Comparison of ENCODE assay signal across 33 cellular contexts in the genomic region with DNA sequence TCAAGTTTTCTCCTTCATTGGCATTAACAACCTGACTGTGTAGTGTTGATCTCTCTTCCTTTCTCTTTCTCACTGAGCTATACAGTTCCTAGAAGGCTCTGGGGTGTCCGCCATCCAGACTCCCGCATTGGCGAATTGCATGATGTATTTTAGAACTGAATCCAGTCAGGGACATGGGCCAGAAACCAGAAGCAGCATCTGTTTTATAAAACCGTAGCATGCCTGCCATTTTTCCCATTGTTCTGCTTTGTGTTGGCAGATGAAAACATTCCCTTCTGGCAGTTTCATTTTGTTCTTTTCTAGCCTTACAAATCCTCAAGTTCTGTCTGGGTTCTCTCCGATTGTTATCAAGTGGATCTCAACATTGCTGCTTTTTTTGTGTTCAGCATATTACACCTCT.
DNase-seq lines count a peak whose midpoint lies in the region; ATAC-seq, FAIRE-seq and TF ChIP-seq lines count a peak whose summit lies in the region.
"Had no signal": no experiment of that assay in that cellular context is flagged by ENCODE, and none has a peak within 500 bp of the region (broad histone marks: within the 10 kb centered on the region; RNA-seq: fewer than 3 reads in every experiment).

No MANE protein-coding gene starts in this region.

- H3K9me3 Mint-ChIP-seq in CD8-positive, alpha-beta T cell: peaks cover 2% of the 10 kb centered on the region
- H3K9me3 Mint-ChIP-seq: activated naive CD8-positive, alpha-beta T cell treated with anti-CD3 and anti-CD28 coated beads, Interleukin-2, amount 10 ng/mL, durations not matched to agents 7 days and 5 days; T-helper 2 cell treated with Interferon-gamma antibody and Interleukin-4, amounts not matched to agents 5 μg/mL and 100 μg/mL, for 36 hours had no signal

- H2AFZ ChIP-seq in H1 (ENCODE audit: low read length) (peak overlapping the region; percentile 36; the same call in 1 of the 2 replicates), OCI-LY7 (ENCODE audit: low read length) (no peak overlapping the region)

- H3K23me2 ChIP-seq in H1 (ENCODE audit: low read depth, low read length): no peaks in the 10 kb centered on the region

- no peaks in the 10 kb centered on the region for H3K36me3 ChIP-seq in H1 (ENCODE audit: control insufficient read depth in 2 of 4, insufficient read depth in 4 of 4, low read length in 3 of 4)
- no peaks in the 10 kb centered on the region for H3K36me3 ChIP-seq in muscle layer of colon (ENCODE audit: insufficient read depth, low read length)
- no peaks in the 10 kb centered on the region for H3K36me3 ChIP-seq in OCI-LY7 (ENCODE audit: insufficient read depth, low read length)
- no peaks in the 10 kb centered on the region for H3K36me3 ChIP-seq in CD8-positive, alpha-beta T cell (ENCODE audit: insufficient read depth, low read length)
- H3K36me3 ChIP-seq: ovary, spleen, upper lobe of right lung had no signal

- no peak for ATAC-seq in CD8-positive, alpha-beta T cell
- ATAC-seq: body of pancreas; K562; left colon; naive thymus-derived CD8-positive, alpha-beta T cell; upper lobe of right lung had no signal

- H3K56ac ChIP-seq in H1 (replicated peaks; ENCODE audit: insufficient read length, low read depth, low read length): no peak overlapping the region

- H3K14ac ChIP-seq in H1 (ENCODE audit: insufficient read length): no peak overlapping the region

- no peak overlapping the region for H3K18ac ChIP-seq in H1 (ENCODE audit: extremely low read depth, low read length)

- no peaks in the 10 kb centered on the region for H3K27me3 Mint-ChIP-seq in CD8-positive, alpha-beta T cell (ENCODE audit: low read depth)
- H3K27me3 Mint-ChIP-seq: activated naive CD8-positive, alpha-beta T cell treated with anti-CD3 and anti-CD28 coated beads, Interleukin-2, amount 10 ng/mL, durations not matched to agents 7 days and 5 days; CD4-positive, CD25-positive, alpha-beta regulatory T cell; naive thymus-derived CD8-positive, alpha-beta T cell had no signal

- POLR2A ChIA-PET in H1 (lab: Charles Lee; ENCODE audit: partially characterized antibody): no interaction called here
- POLR2A ChIA-PET in OCI-LY7 (lab: Charles Lee): no interaction called here
- POLR2A ChIA-PET in CD8-positive, alpha-beta T cell (lab: Charles Lee): no interaction called here

- CTCF ChIA-PET in H1 (lab: Charles Lee; ENCODE audit: partially characterized antibody) (no interaction called here), OCI-LY7 (lab: Charles Lee; ENCODE audit: unreplicated experiment) (no interaction called here)
- CTCF ChIA-PET in CD8-positive, alpha-beta T cell (lab: Charles Lee): no interaction called here

- intact Hi-C loops in OCI-LY7 (cut with micrococcal nuclease; ENCODE audit: unreplicated experiment): no loop called here
- intact Hi-C loops in CD8-positive, alpha-beta T cell (cut with DNase I, micrococcal nuclease): no loop called here

- H3K4me1 ChIP-seq in H1 (replicated peaks in 1 of 4; ENCODE audit: control insufficient read depth in 3 of 4, insufficient read depth in 4 of 4, low read length in 3 of 4) (no peaks in the 10 kb centered on the region), muscle layer of colon (ENCODE audit: insufficient read depth, low read length) (peaks cover 23% of the 10 kb centered on the region), OCI-LY7 (ENCODE audit: insufficient read depth, low read length, poor library complexity, severe bottlenecking) (no peaks in the 10 kb centered on the region)
- H3K4me1 ChIP-seq in CD8-positive, alpha-beta T cell (ENCODE audit: insufficient read depth, low read length): no peaks in the 10 kb centered on the region
- H3K4me1 ChIP-seq: spleen, upper lobe of right lung had no signal

- no peak for FAIRE-seq in H1 (lab: Jason Lieb, UNC)
- FAIRE-seq: D721Med, GM12891, HTR-8/SVneo, K562 had no signal

- H3K4me2 ChIP-seq in H1 (ENCODE audit: insufficient read depth in 1 of 2, low read depth in 2 of 2, low read length in 2 of 2) (no peak overlapping the region), OCI-LY7 (ENCODE audit: low read length) (no peak overlapping the region)

- H3K36me3 Mint-ChIP-seq in CD8-positive, alpha-beta T cell: no peaks in the 10 kb centered on the region
- H3K36me3 Mint-ChIP-seq: activated naive CD8-positive, alpha-beta T cell treated with anti-CD3 and anti-CD28 coated beads, Interleukin-2, amount 10 ng/mL, durations not matched to agents 7 days and 5 days; CD4-positive, CD25-positive, alpha-beta regulatory T cell; naive thymus-derived CD8-positive, alpha-beta T cell had no signal

- H3K27ac Mint-ChIP-seq in CD8-positive, alpha-beta T cell: no peak overlapping the region
- H3K27ac Mint-ChIP-seq: activated naive CD8-positive, alpha-beta T cell treated with anti-CD3 and anti-CD28 coated beads, Interleukin-2, amount 10 ng/mL, durations not matched to agents 7 days and 5 days; CD4-positive, CD25-positive, alpha-beta regulatory T cell; naive thymus-derived CD8-positive, alpha-beta T cell; T-helper 2 cell treated with Interferon-gamma antibody and Interleukin-4, amounts not matched to agents 5 μg/mL and 100 μg/mL, for 36 hours had no signal

- no peak overlapping the region for H3K4ac ChIP-seq in H1 (replicated peaks; ENCODE audit: insufficient read length, low read depth, low read length)

- H2AK5ac ChIP-seq in H1 (ENCODE audit: low read depth, low read length): no peak overlapping the region

- H3K79me2 ChIP-seq in H1 (ENCODE audit: control insufficient read depth in 1 of 2, insufficient read depth in 2 of 2, low read length in 2 of 2): no peaks in the 10 kb centered on the region
- H3K79me2 ChIP-seq in OCI-LY7 (ENCODE audit: insufficient read depth, low read depth, low read length): no peaks in the 10 kb centered on the region

- TF ChIP-seq POLR2A in H1 (IDR thresholded peaks at IDR 0.05; ENCODE audit: control extremely low read depth in 1 of 2, low read depth in 2 of 2, low read length in 2 of 2): no peak

- H3K9me2 ChIP-seq in OCI-LY7 (ENCODE audit: insufficient read depth, low read length): no peaks in the 10 kb centered on the region

- no peak overlapping the region for H4K91ac ChIP-seq in H1 (replicated peaks; ENCODE audit: insufficient read length, low read length)

- H3K4me3 ChIP-seq in H1 (ENCODE audit: extremely low read depth in 1 of 4, insufficient read depth in 2 of 4, low read depth in 3 of 4, low read length in 4 of 4) (no peak overlapping the region), muscle layer of colon (ENCODE audit: low read depth in 1 of 2, low read length in 2 of 2) (peak overlapping the region in 1 of 2 donors; percentile 34), OCI-LY7 (ENCODE audit: low read depth, low read length, poor library complexity, severe bottlenecking) (no peak overlapping the region)
- H3K4me3 ChIP-seq in CD8-positive, alpha-beta T cell (ENCODE audit: low read depth, low read length): no peak overlapping the region
- H3K4me3 ChIP-seq: body of pancreas, K562, ovary, spleen, upper lobe of right lung had no signal

- H3K27me3 ChIP-seq in H1 (replicated peaks in 1 of 4; ENCODE audit: control insufficient read depth in 3 of 4, extremely low read depth in 1 of 4, insufficient read depth in 3 of 4, low read length in 3 of 4): no peaks in the 10 kb centered on the region
- no peaks in the 10 kb centered on the region for H3K27me3 ChIP-seq in muscle layer of colon (ENCODE audit: control insufficient read depth in 1 of 2, insufficient read depth in 2 of 2, low read length in 2 of 2)
- no peaks in the 10 kb centered on the region for H3K27me3 ChIP-seq in CD8-positive, alpha-beta T cell (ENCODE audit: insufficient read depth, low read length)
- H3K27me3 ChIP-seq: body of pancreas, ovary, spleen, upper lobe of right lung had no signal

- H2BK120ac ChIP-seq in H1 (replicated peaks; ENCODE audit: low read depth, low read length): no peak overlapping the region

- H2BK20ac ChIP-seq in H1 (ENCODE audit: low read length): no peak overlapping the region

- H3K23ac ChIP-seq in H1 (ENCODE audit: insufficient read length): no peak overlapping the region

- no peak overlapping the region for H2BK15ac ChIP-seq in H1 (ENCODE audit: low read length)

- H4K20me1 ChIP-seq in H1 (replicated peaks in 1 of 2; ENCODE audit: control insufficient read depth in 1 of 2, insufficient read depth in 2 of 2, low read length in 2 of 2): no peaks in the 10 kb centered on the region
- no peaks in the 10 kb centered on the region for H4K20me1 ChIP-seq in OCI-LY7 (ENCODE audit: insufficient read depth, low read length)

- TF ChIP-seq EP300 in H1 (IDR thresholded peaks at IDR 0.05; ENCODE audit: borderline replicate concordance in 1 of 2, low read depth in 2 of 2, low read length in 2 of 2): no peak

- no peak overlapping the region for H2BK5ac ChIP-seq in H1 (ENCODE audit: low read depth, low read length)

- H3K9me3 ChIP-seq in H1 (ENCODE audit: insufficient read depth in 2 of 2, low read depth in 1 of 2, low read length in 1 of 2) (no peaks in the 10 kb centered on the region), muscle layer of colon (ENCODE audit: low read length) (no peaks in the 10 kb centered on the region), OCI-LY7 (ENCODE audit: low read length) (no peaks in the 10 kb centered on the region)
- H3K9me3 ChIP-seq in CD8-positive, alpha-beta T cell (ENCODE audit: low read length): no peaks in the 10 kb centered on the region
- H3K9me3 ChIP-seq: body of pancreas, ovary, spleen, upper lobe of right lung had no signal

- no peaks in the 10 kb centered on the region for H3K4me1 Mint-ChIP-seq in CD8-positive, alpha-beta T cell (ENCODE audit: low read depth)
- H3K4me1 Mint-ChIP-seq: activated naive CD8-positive, alpha-beta T cell treated with anti-CD3 and anti-CD28 coated beads, Interleukin-2, amount 10 ng/mL, durations not matched to agents 7 days and 5 days; CD4-positive, CD25-positive, alpha-beta regulatory T cell; naive thymus-derived CD8-positive, alpha-beta T cell had no signal

- no peak overlapping the region for H4K8ac ChIP-seq in H1 (ENCODE audit: extremely low read depth, insufficient read depth, low read length)

- 90% methylated on average over 5 of the region's 5 CpGs; no CpG with 5 or more reads in 1 of the 2 experiments for WGBS in H1 (ENCODE audit: extremely low coverage in 1 of 2, insufficient coverage in 1 of 2, insufficient read length in 1 of 2, insufficient replicate concordance in 2 of 2, low coverage in 1 of 2, low lambda C conversion rate in 2 of 2, missing lambda C conversion rate in 1 of 2), 2 experiments

- TF ChIP-seq CTCF in H1 (IDR thresholded peaks at IDR 0.05; ENCODE audit: control extremely low read depth in 1 of 3, insufficient read depth in 1 of 3, low read depth in 1 of 3, low read length in 3 of 3): no peak
- TF ChIP-seq CTCF in OCI-LY7 (conservative IDR thresholded peaks at IDR 0.05; ENCODE audit: low read length): no peak
- no peak for TF ChIP-seq CTCF in CD8-positive, alpha-beta T cell (IDR thresholded peaks at IDR 0.05)

- H3K4me3 Mint-ChIP-seq in CD8-positive, alpha-beta T cell: no peak overlapping the region
- H3K4me3 Mint-ChIP-seq: activated naive CD8-positive, alpha-beta T cell treated with anti-CD3 and anti-CD28 coated beads, Interleukin-2, amount 10 ng/mL, durations not matched to agents 7 days and 5 days; CD4-positive, CD25-positive, alpha-beta regulatory T cell; naive thymus-derived CD8-positive, alpha-beta T cell; T-helper 2 cell treated with Interferon-gamma antibody and Interleukin-4, amounts not matched to agents 5 μg/mL and 100 μg/mL, for 36 hours had no signal

- no peak overlapping the region for H2BK12ac ChIP-seq in H1 (ENCODE audit: low read depth, low read length)

- no peak overlapping the region for H3K27ac ChIP-seq in H1 (ENCODE audit: low read depth, low read length)
- peak overlapping the region; percentile 21 for H3K27ac ChIP-seq in muscle layer of colon (ENCODE audit: low read depth, low read length)
- no peak overlapping the region for H3K27ac ChIP-seq in OCI-LY7 (ENCODE audit: low read depth, low read length, poor library complexity, severe bottlenecking)
- H3K27ac ChIP-seq in CD8-positive, alpha-beta T cell (ENCODE audit: low read depth, low read length): no peak overlapping the region
- H3K27ac ChIP-seq: 22Rv1, body of pancreas, epithelial cell of prostate, ovary, spleen, upper lobe of right lung, VCaP had no signal

- no peak overlapping the region for H4K5ac ChIP-seq in H1 (ENCODE audit: insufficient read length, low read depth, low read length)

- no peaks in the 10 kb centered on the region for H3K79me1 ChIP-seq in H1 (ENCODE audit: low read depth, low read length)

- BruUV-seq in OCI-LY7 (replicated peaks; lab: Mats Ljungman, UMichigan): no TSS peak

- no peak for TF ChIP-seq RAD21 in H1 (IDR thresholded peaks at IDR 0.05 in 1 of 2, conservative IDR thresholded peaks at IDR 0.05 in 1 of 2; ENCODE audit: low read depth in 2 of 2, low read length in 2 of 2)

- DNase-seq in DMS79 treated with DMSO at 0.1 percent for 48 hours (lab: John Stamatoyannopoulos, UW): peak; percentile 59
- no peak for DNase-seq in DMS79 (lab: John Stamatoyannopoulos, UW)
- DNase-seq in H1 (ENCODE audit: low read depth in 1 of 2, low spot score in 2 of 2): no peak
- peak; percentile 72 for DNase-seq in superior temporal gyrus (ENCODE audit: extremely low spot score)
- no peak for DNase-seq in dermis blood vessel endothelial cell
- DNase-seq in OCI-LY7 (ENCODE audit: low spot score): no peak
- DNase-seq in CD8-positive, alpha-beta T cell: no peak
- DNase-seq: activated CD4-positive, alpha-beta T cell treated with anti-CD3 and anti-CD28 coated beads for 48 hours; activated effector memory CD4-positive, alpha-beta T cell treated with anti-CD3 and anti-CD28 coated beads, Interleukin-2, amount 50 U/mL, for 16 hours; activated naive CD8-positive, alpha-beta T cell treated with anti-CD3 and anti-CD28 coated beads, Interleukin-2, amount 10 ng/mL, durations not matched to agents 7 days and 5 days; activated T-cell treated with anti-CD3 and anti-CD28 coated beads, Interleukin-2, amount 50 U/mL, for 1 hour; body of pancreas; CD4-positive, CD25-positive, alpha-beta regulatory T cell; effector CD4-positive, alpha-beta T cell; EL; foreskin melanocyte; left colon; mesendoderm; naive thymus-derived CD8-positive, alpha-beta T cell; NCI-H1105 treated with DMSO at 0.1 percent for 48 hours; NCI-H2081; ovary; spleen; upper lobe of right lung had no signal

- H3K9ac ChIP-seq in H1 (replicated peaks in 1 of 4; ENCODE audit: extremely low read depth in 1 of 4, low read depth in 3 of 4, low read length in 3 of 4) (no peak overlapping the region), muscle layer of colon (ENCODE audit: low read length) (no peak overlapping the region)

Comparison
In these comparisons a context has a peak if more than half of its experiments do, and no peak if none do; other contexts are left out.
1. DNase-seq: peak in DMS79 treated with DMSO at 0.1 percent for 48 hours (single experiment) and superior temporal gyrus (single experiment); none in DMS79 (single experiment), H1 (0 of 2), dermis blood vessel endothelial cell (single experiment), OCI-LY7 (single experiment) and CD8-positive, alpha-beta T cell (0 of 7).